ENCODE assay signal across 1 cellular context in the genomic region with DNA sequence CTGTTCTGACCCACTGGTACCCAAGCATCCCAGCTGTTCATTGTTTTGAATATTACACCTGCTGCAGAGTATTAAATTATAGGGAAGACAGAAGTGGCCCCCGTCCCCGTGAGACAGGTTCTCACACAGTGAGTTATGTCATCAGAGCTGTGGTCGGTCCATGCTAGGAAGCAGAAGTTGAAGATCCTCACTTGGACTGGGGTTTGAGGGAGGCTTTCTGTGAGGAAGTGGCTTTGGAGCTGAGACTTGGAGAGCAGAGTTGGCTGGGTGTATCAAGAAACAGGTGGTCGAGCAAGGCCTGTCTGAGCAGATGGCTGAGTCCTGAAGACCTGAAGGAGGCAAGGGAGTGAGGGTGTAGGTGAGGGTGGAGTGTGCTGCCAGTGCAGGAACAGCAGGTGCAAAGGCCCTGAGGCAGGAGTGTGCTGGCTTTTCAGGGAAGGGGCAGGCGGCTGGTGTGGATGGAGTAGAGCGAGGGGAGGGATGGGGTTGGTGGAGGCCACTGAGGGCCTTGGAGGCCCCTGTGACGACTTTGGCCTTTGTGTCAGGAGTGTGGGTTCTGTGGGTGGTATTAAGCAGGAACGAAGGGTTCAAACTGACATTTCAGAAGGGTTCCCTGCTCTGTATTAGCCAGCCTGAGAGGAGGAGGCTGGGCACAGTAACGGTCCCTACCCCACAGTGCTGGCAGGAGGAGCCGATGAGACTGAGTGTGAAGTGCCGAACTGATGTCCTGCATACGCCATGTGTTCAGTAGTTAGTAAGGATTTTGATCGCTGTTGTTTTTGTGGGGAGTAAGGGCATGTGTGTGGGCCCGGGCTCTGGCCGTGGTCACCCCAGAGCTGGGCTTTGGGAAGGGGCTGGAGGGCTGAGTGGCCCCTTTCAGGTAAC.
TF ChIP-seq lines count a peak whose summit lies in the region.

No MANE protein-coding gene starts in this region.

TF ChIP-seq in K562, 482 proteins besides CTCF, POLR2A, EP300 and RAD21 (continued from another document):
- TF ChIP-seq RAD51 (IDR thresholded peaks at IDR 0.05; ENCODE audit: borderline replicate concordance, low read depth) (no peak), PML (IDR thresholded peaks at IDR 0.05; ENCODE audit: low read length) (no peak), KDM1A (IDR thresholded peaks at IDR 0.05) (peak in 1 of 2 experiments; percentile 48; a peak in 1 of 4 replicates), CEBPB (tag; IDR thresholded peaks at IDR 0.05) (no peak)
